In the genomic region with DNA sequence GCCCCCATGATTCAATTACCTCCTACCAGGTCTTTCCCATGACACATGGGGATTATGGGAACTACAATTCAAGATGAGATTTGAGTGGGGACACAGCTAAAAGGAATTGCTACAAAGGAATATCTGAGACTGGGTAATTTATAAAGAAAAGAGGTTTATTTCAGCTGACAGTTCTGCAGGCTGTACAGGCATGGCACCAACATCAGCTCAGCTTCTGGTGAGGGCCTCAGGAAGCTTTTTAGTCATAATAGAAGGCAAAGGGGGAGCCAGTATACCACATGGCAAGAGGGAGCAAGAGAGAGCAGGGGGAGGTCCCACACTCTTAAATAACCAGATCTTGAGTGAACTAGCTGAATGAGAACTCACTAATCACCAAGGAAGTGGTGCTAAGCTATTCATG, we compare ENCODE assay signal across 11 cellular contexts. TPM values are rescaled to one million over a fixed set of nuclear protein-coding genes. Genes with fewer than 3 reads are reported as not detected.
"Had no signal": no experiment of that assay in that cellular context is flagged by ENCODE, and none has a peak within 500 bp of the region (broad histone marks: within the 10 kb centered on the region; RNA-seq: fewer than 3 reads in every experiment).

No MANE protein-coding gene starts in this region.

- DNase-seq: GM23248, GOT3, H7, HFFc6, IMR-90 had no signal

- H3K27ac Mint-ChIP-seq: HFFc6 had no signal

- H3K36me3 ChIP-seq: HAP-1 had no signal

- H3K27ac ChIP-seq: GM23248, HL-60 had no signal

- H3K9me3 ChIP-seq: HAP-1 had no signal

- H3K9ac ChIP-seq: GM23248 had no signal

- ATAC-seq: HCT116, K562 had no signal

- H3K4me3 Mint-ChIP-seq: HFFc6 had no signal

- FAIRE-seq: K562 had no signal

- H3K4me3 ChIP-seq: GM23248, HAP-1, K562 had no signal

- H3K4me1 ChIP-seq: HAP-1 had no signal

RNA-seq across cellular contexts. Expression of gene ALDOB, which starts 11.2 kb away (rescaled TPM):
- total RNA-seq: GM23248, H4, H7, HFFc6, HT1080, IMR-90 had no signal
- polyA plus RNA-seq: IMR-90, K562 had no signal
